Comparison of ENCODE assay signal across 11 cellular contexts in genomic region chr19:42497492-42498226, GRCh38. TPM values are rescaled to one million over a fixed set of nuclear protein-coding genes. Genes with fewer than 3 reads are reported as not detected.
DNase-seq lines count a peak whose midpoint lies in the region; ATAC-seq and TF ChIP-seq lines count a peak whose summit lies in the region.
"Had no signal": no experiment of that assay in that cellular context is flagged by ENCODE, and none has a peak within 500 bp of the region (broad histone marks: within the 10 kb centered on the region; RNA-seq: fewer than 3 reads in every experiment).

No MANE protein-coding gene starts in this region.

- no peaks in the 10 kb centered on the region for H3K27me3 Mint-ChIP-seq in activated CD8-positive, alpha-beta T cell treated with anti-CD3 and anti-CD28 coated beads for 36 hours

- no peaks in the 10 kb centered on the region for H3K9me3 ChIP-seq in parathyroid adenoma (ENCODE audit: control insufficient read depth, low read length)

- H3K4me2 ChIP-seq in parathyroid adenoma (ENCODE audit: low read length): no peak overlapping the region

- H3K27ac ChIP-seq in parathyroid adenoma: no peak overlapping the region
- H3K27ac ChIP-seq: cardiac muscle cell had no signal

- H3K9me3 Mint-ChIP-seq in activated CD8-positive, alpha-beta T cell treated with anti-CD3 and anti-CD28 coated beads for 36 hours: no peaks in the 10 kb centered on the region

- H3K36me3 ChIP-seq in parathyroid adenoma (ENCODE audit: control insufficient read depth, insufficient read depth, low read length): no peaks in the 10 kb centered on the region
- H3K36me3 ChIP-seq: cardiac muscle cell had no signal

- H3K9ac ChIP-seq in parathyroid adenoma: no peak overlapping the region

- H3K4me3 Mint-ChIP-seq in activated CD8-positive, alpha-beta T cell treated with anti-CD3 and anti-CD28 coated beads for 36 hours: no peak overlapping the region

- peaks cover 17% of the 10 kb centered on the region for H3K4me1 Mint-ChIP-seq in activated CD8-positive, alpha-beta T cell treated with anti-CD3 and anti-CD28 coated beads for 36 hours (ENCODE audit: low read depth)

- no peaks in the 10 kb centered on the region for H3K36me3 Mint-ChIP-seq in activated CD8-positive, alpha-beta T cell treated with anti-CD3 and anti-CD28 coated beads for 36 hours (ENCODE audit: low read depth)

- TF ChIP-seq CTCF in GM13977 (IDR thresholded peaks at IDR 0.05; ENCODE audit: extremely low read depth, insufficient read depth, missing control alignments) (no peak), parathyroid adenoma (IDR thresholded peaks at IDR 0.05) (no peak)
- no peak for TF ChIP-seq CTCF in activated CD8-positive, alpha-beta T cell treated with anti-CD3 and anti-CD28 coated beads for 36 hours (IDR thresholded peaks at IDR 0.05)

- H2AFZ ChIP-seq in parathyroid adenoma: peak overlapping the region; percentile 23

- no peaks in the 10 kb centered on the region for H3K79me2 ChIP-seq in parathyroid adenoma

- CTCF ChIA-PET in activated CD8-positive, alpha-beta T cell treated with anti-CD3 and anti-CD28 coated beads for 36 hours (lab: Charles Lee): interaction anchor here (0.9 to 1.1 kb wide), 2 partner anchors 10 to 31 kb away, joined by 3 read pairs; partner anchors contain the start of gene CEACAM1

- peak; percentile 44 for DNase-seq in GM13977 (ENCODE audit: low spot score)
- DNase-seq in activated CD8-positive, alpha-beta T cell treated with anti-CD3 and anti-CD28 coated beads for 36 hours: no peak
- DNase-seq in NCI-H2171 treated with DMSO at 0.1 percent for 48 hours (lab: John Stamatoyannopoulos, UW): no peak
- no peak for DNase-seq in posterior vena cava (ENCODE audit: low spot score)
- DNase-seq in T-helper 9 cell: no peak
- no peak for DNase-seq in mesenteric fat pad (ENCODE audit: low spot score)
- DNase-seq: IMR-90, left ventricle myocardium superior had no signal

- POLR2A ChIA-PET in activated CD8-positive, alpha-beta T cell treated with anti-CD3 and anti-CD28 coated beads for 36 hours (lab: Charles Lee): no interaction called here

- peaks cover 12% of the 10 kb centered on the region for H3K4me1 ChIP-seq in parathyroid adenoma

- intact Hi-C loops in activated CD8-positive, alpha-beta T cell treated with anti-CD3 and anti-CD28 coated beads for 36 hours (cut with micrococcal nuclease): no loop called here
- intact Hi-C loops in posterior vena cava (cut with DNase I): no loop called here

- peak overlapping the region; percentile 52 for H3K27ac Mint-ChIP-seq in activated CD8-positive, alpha-beta T cell treated with anti-CD3 and anti-CD28 coated beads for 36 hours

- peak; percentile 66 for ATAC-seq in HG03064 (IDR thresholded peaks at IDR 0.05; ENCODE audit: low read depth, unreplicated experiment)
- ATAC-seq in activated CD8-positive, alpha-beta T cell treated with anti-CD3 and anti-CD28 coated beads for 36 hours: no peak

- H3K27me3 ChIP-seq in parathyroid adenoma (ENCODE audit: control insufficient read depth, insufficient read depth, low read length): no peaks in the 10 kb centered on the region
- H3K27me3 ChIP-seq: cardiac muscle cell had no signal

- in situ Hi-C loops in GM13977 (cut with MboI; ENCODE audit: low pct_unique_long_range_greater_than_20kb, low sequenced_read_pairs, unreplicated experiment): no loop called here

- no peak overlapping the region for H3K4me3 ChIP-seq in parathyroid adenoma (ENCODE audit: low read depth, low read length)
- H3K4me3 ChIP-seq: cardiac muscle cell had no signal

RNA-seq across cellular contexts. Expression of gene CEACAM1, which starts 30.6 kb away (rescaled TPM):
- 1 to 10 TPM; 5.2 to 5.3 TPM for total RNA-seq in activated CD8-positive, alpha-beta T cell treated with anti-CD3 and anti-CD28 coated beads for 36 hours
- total RNA-seq in posterior vena cava (1 to 10 TPM; 2.6 to 3.0 TPM), mesenteric fat pad (25.6 TPM)
- total RNA-seq: cardiac muscle cell, IMR-90 had no signal

RNA-seq across cellular contexts. Expression of gene CXCL17, which starts 54.9 kb away (rescaled TPM):
- not detected for total RNA-seq in activated CD8-positive, alpha-beta T cell treated with anti-CD3 and anti-CD28 coated beads for 36 hours
- total RNA-seq in posterior vena cava (not detected), mesenteric fat pad (not detected)
- total RNA-seq: cardiac muscle cell, IMR-90, left ventricle myocardium superior had no signal
